ENCODE assay signal across 1 cellular context in the genomic region with DNA sequence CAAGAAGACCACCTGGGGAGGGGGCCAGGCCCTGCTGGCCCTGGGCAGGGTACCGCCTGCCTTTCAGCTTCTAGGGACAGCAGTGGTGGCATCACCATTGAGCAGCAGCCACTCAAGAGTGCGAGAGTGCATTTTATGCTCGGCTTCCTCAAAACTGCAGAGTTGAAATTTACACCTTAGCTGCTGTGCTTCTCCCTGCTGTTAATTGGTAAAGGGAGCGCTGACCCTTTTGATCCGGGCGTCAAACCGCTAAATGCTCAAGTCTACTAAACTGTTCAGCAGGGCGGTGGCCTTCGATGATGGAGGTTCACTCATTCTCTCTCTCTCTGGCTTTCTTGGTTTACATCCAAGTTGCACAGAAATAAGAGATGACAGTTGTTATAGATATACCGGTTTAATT.
TF ChIP-seq lines count a peak whose summit lies in the region.

No MANE protein-coding gene starts in this region.

TF ChIP-seq in GM23338, 12 proteins besides CTCF, POLR2A, EP300 and RAD21 (continued from another document):
- TF ChIP-seq, protein P1, sequence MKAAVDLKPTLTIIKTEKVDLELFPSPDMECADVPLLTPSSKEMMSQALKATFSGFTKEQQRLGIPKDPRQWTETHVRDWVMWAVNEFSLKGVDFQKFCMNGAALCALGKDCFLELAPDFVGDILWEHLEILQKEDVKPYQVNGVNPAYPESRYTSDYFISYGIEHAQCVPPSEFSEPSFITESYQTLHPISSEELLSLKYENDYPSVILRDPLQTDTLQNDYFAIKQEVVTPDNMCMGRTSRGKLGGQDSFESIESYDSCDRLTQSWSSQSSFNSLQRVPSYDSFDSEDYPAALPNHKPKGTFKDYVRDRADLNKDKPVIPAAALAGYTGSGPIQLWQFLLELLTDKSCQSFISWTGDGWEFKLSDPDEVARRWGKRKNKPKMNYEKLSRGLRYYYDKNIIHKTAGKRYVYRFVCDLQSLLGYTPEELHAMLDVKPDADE (IDR thresholded peaks at IDR 0.05) = no peak
- TF ChIP-seq, protein P2, sequence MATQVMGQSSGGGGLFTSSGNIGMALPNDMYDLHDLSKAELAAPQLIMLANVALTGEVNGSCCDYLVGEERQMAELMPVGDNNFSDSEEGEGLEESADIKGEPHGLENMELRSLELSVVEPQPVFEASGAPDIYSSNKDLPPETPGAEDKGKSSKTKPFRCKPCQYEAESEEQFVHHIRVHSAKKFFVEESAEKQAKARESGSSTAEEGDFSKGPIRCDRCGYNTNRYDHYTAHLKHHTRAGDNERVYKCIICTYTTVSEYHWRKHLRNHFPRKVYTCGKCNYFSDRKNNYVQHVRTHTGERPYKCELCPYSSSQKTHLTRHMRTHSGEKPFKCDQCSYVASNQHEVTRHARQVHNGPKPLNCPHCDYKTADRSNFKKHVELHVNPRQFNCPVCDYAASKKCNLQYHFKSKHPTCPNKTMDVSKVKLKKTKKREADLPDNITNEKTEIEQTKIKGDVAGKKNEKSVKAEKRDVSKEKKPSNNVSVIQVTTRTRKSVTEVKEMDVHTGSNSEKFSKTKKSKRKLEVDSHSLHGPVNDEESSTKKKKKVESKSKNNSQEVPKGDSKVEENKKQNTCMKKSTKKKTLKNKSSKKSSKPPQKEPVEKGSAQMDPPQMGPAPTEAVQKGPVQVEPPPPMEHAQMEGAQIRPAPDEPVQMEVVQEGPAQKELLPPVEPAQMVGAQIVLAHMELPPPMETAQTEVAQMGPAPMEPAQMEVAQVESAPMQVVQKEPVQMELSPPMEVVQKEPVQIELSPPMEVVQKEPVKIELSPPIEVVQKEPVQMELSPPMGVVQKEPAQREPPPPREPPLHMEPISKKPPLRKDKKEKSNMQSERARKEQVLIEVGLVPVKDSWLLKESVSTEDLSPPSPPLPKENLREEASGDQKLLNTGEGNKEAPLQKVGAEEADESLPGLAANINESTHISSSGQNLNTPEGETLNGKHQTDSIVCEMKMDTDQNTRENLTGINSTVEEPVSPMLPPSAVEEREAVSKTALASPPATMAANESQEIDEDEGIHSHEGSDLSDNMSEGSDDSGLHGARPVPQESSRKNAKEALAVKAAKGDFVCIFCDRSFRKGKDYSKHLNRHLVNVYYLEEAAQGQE (IDR thresholded peaks at IDR 0.05; ENCODE audit: unreplicated experiment) = no peak
- TF ChIP-seq JUNB (IDR thresholded peaks at IDR 0.05; ENCODE audit: unreplicated experiment) = no peak
- TF ChIP-seq ZNF114 (CRISPR knock-in tag; IDR thresholded peaks at IDR 0.05) = no peak
- TF ChIP-seq NANOG (IDR thresholded peaks at IDR 0.05; ENCODE audit: borderline replicate concordance) = no peak
- TF ChIP-seq STAT1 (IDR thresholded peaks at IDR 0.05; ENCODE audit: unreplicated experiment) = no peak
- no peak for TF ChIP-seq POLR2AphosphoS5 (IDR thresholded peaks at IDR 0.05; ENCODE audit: low read depth)
TF ChIP-seq in GM23338: peak in this region for 0.
